Comparison of ENCODE assay signal across 14 cellular contexts in genomic region chr2:159963700-159964099, GRCh38. TPM values are rescaled to one million over a fixed set of nuclear protein-coding genes. Genes with fewer than 3 reads are reported as not detected.
A peak's percentile ranks its signal among the peaks of the same experiment; 100 is the strongest.
DNase-seq lines count a peak whose midpoint lies in the region; ATAC-seq and TF ChIP-seq lines count a peak whose summit lies in the region.
"Had no signal": no experiment of that assay in that cellular context is flagged by ENCODE, and none has a peak within 500 bp of the region (broad histone marks: within the 10 kb centered on the region; RNA-seq: fewer than 3 reads in every experiment).

No MANE protein-coding gene starts in this region.

- H3K36me3 ChIP-seq in adrenal gland (replicated peaks in 1 of 2) = no peaks in the 10 kb centered on the region
- H3K36me3 ChIP-seq: brain microvascular endothelial cell had no signal

- H3K4me3 ChIP-seq in adrenal gland = no peak overlapping the region
- H3K4me3 ChIP-seq: GM23338 had no signal

- H3K36me3 Mint-ChIP-seq in activated CD4-positive, alpha-beta memory T cell treated with anti-CD3 and anti-CD28 coated beads for 36 hours = no peaks in the 10 kb centered on the region

- H3K4me1 Mint-ChIP-seq in activated CD4-positive, alpha-beta memory T cell treated with anti-CD3 and anti-CD28 coated beads for 36 hours (ENCODE audit: low read depth) = peaks cover 18% of the 10 kb centered on the region

- H3K9me3 ChIP-seq in adrenal gland (replicated peaks in 1 of 3) = no peaks in the 10 kb centered on the region

- ATAC-seq in GM18498 (IDR thresholded peaks at IDR 0.05; ENCODE audit: unreplicated experiment) (peak; percentile 77), GM19455 (IDR thresholded peaks at IDR 0.05; ENCODE audit: unreplicated experiment) (peak; percentile 90), HG02840 (IDR thresholded peaks at IDR 0.05; ENCODE audit: low FRiP score, unreplicated experiment) (peak; percentile 76), HG03469 (IDR thresholded peaks at IDR 0.05; ENCODE audit: unreplicated experiment) (peak; percentile 89)
- ATAC-seq: GM23338, Right ventricle myocardium inferior had no signal

- no peak for TF ChIP-seq POLR2A in adrenal gland (IDR thresholded peaks at IDR 0.05)

- H3K27ac ChIP-seq in adrenal gland = no peak overlapping the region
- H3K27ac ChIP-seq: brain microvascular endothelial cell had no signal

- peaks cover 1% of the 10 kb centered on the region for H3K27me3 Mint-ChIP-seq in activated CD4-positive, alpha-beta memory T cell treated with anti-CD3 and anti-CD28 coated beads for 36 hours

- DNase-seq in kidney tubule cell (ENCODE audit: low spot score) (no peak), NCI-H526 (lab: John Stamatoyannopoulos, UW) (no peak), adrenal gland (no peak)
- DNase-seq in activated CD4-positive, alpha-beta memory T cell treated with anti-CD3 and anti-CD28 coated beads for 36 hours = no peak
- DNase-seq: brain microvascular endothelial cell, hippocampal formation, mammary epithelial cell, NCI-H2227 treated with DMSO at 0.1 percent for 48 hours had no signal

- no peaks in the 10 kb centered on the region for H3K27me3 ChIP-seq in adrenal gland
- H3K27me3 ChIP-seq: brain microvascular endothelial cell had no signal

- POLR2A ChIA-PET in activated CD4-positive, alpha-beta memory T cell treated with anti-CD3 and anti-CD28 coated beads for 36 hours (lab: Charles Lee) = no interaction called here

- intact Hi-C loops in activated CD4-positive, alpha-beta memory T cell treated with anti-CD3 and anti-CD28 coated beads for 36 hours (cut with micrococcal nuclease) = loop anchor here (10.0 kb wide), 1 partner anchor 349 kb away; the partner anchor contains the start of gene BAZ2B
- intact Hi-C loops in adrenal gland (cut with DNase I) = no loop called here

- no peak overlapping the region for H3K4me3 Mint-ChIP-seq in activated CD4-positive, alpha-beta memory T cell treated with anti-CD3 and anti-CD28 coated beads for 36 hours
- H3K4me3 Mint-ChIP-seq: GM23338 had no signal

- 90 to 92% (median 90%) methylated on average over 7 of the region's 7 CpGs for WGBS in adrenal gland, 4 donors

- no peak overlapping the region for H3K27ac Mint-ChIP-seq in activated CD4-positive, alpha-beta memory T cell treated with anti-CD3 and anti-CD28 coated beads for 36 hours
- H3K27ac Mint-ChIP-seq: GM23338 had no signal

- TF ChIP-seq CTCF in adrenal gland (IDR thresholded peaks at IDR 0.05) = no peak

- H3K9me3 Mint-ChIP-seq in activated CD4-positive, alpha-beta memory T cell treated with anti-CD3 and anti-CD28 coated beads for 36 hours = no peaks in the 10 kb centered on the region
- H3K9me3 Mint-ChIP-seq: GM23338 had no signal

- CTCF ChIA-PET in activated CD4-positive, alpha-beta memory T cell treated with anti-CD3 and anti-CD28 coated beads for 36 hours (lab: Charles Lee) = no interaction called here

- no peaks in the 10 kb centered on the region for H3K4me1 ChIP-seq in adrenal gland (replicated peaks in 1 of 2)

RNA-seq across cellular contexts. Expression of gene LY75, which starts 59.1 kb away (rescaled TPM):
- total RNA-seq in activated CD4-positive, alpha-beta memory T cell treated with anti-CD3 and anti-CD28 coated beads for 36 hours = 10 to 100 TPM; 65.0 to 66.5 TPM
- total RNA-seq in adrenal gland = 1 to 10 TPM; 1.6 to 7.9 (median 4.9) TPM
- 1 to 10 TPM in 1 of 3 donors, under 1 TPM in 2; 0.57 to 3.7 (median 0.80) TPM for polyA plus RNA-seq in adrenal gland

Comparison
In these comparisons a context has a peak if more than half of its experiments do, and no peak if none do; other contexts are left out.
1. RNA of gene LY75, which starts 59.1 kb away (total RNA-seq): 65.0 to 66.5 TPM in activated CD4-positive, alpha-beta memory T cell treated with anti-CD3 and anti-CD28 coated beads for 36 hours; 1.6 to 7.9 TPM in adrenal gland; every median in the first group is over 4 times any median in the second.
2. Peak in every context shown above with its lines, with median percentiles within 50 percentile points of each other: ATAC-seq.